ENCODE assay signal across 26 cellular contexts in genomic region chr3:96796101-96796500, GRCh38. TPM values are rescaled to one million over a fixed set of nuclear protein-coding genes. Genes with fewer than 3 reads are reported as not detected.
"Had no signal": no experiment of that assay in that cellular context is flagged by ENCODE, and none has a peak within 500 bp of the region (broad histone marks: within the 10 kb centered on the region; RNA-seq: fewer than 3 reads in every experiment).

No MANE protein-coding gene starts in this region.

- H3K9me3 ChIP-seq: stomach, suprapubic skin, testis, thoracic aorta, thyroid gland, tibial artery, tibial nerve, transverse colon, upper lobe of left lung, upper lobe of right lung, uterus, vagina had no signal

- H3K4me3 ChIP-seq: stomach, suprapubic skin, testis, thoracic aorta, thyroid gland, tibial artery, tibial nerve, transverse colon, upper lobe of left lung, upper lobe of right lung, uterus, vagina had no signal

- DNase-seq: stimulated activated CD4-positive, alpha-beta T cell treated with anti-CD3 and anti-CD28 coated beads, Interleukin-2, amount 100 ng/mL, for 48 hours; stimulated activated CD4-positive, alpha-beta T cell treated with anti-CD3 and anti-CD28 coated beads, Interleukin-4, amount 100 ng/mL, for 1 hour; stimulated activated CD4-positive, alpha-beta T cell treated with anti-CD3 and anti-CD28 coated beads, Interleukin-4, amount 100 ng/mL, for 4 hours; stimulated activated CD8-positive, alpha-beta memory T cell treated with anti-CD3 and anti-CD28 coated beads, Interleukin-4, amount 100 ng/mL, for 48 hours; stimulated activated naive B cell treated with anti-CD40 and anti-IgM and Interleukin-4, amounts not matched to agents 10 μg/mL and 1 μg/mL and 100 μg/mL, for 72 hours; stimulated activated naive CD4-positive, alpha-beta T cell; stimulated activated naive CD4-positive, alpha-beta T cell treated with Interleukin-2 at 50 U/mL for 16 hours; stimulated activated naive CD8-positive, alpha-beta T cell treated with anti-CD3 and anti-CD28 coated beads, Interleukin-15, amount 100 ng/mL, for 72 hours; stimulated activated naive CD8-positive, alpha-beta T cell treated with anti-CD3 and anti-CD28 coated beads, Interleukin-15, Interleukin-2, amounts not matched to agents 100 U/mL and 50 U/mL, for 24 hours; stomach; substantia nigra; testis; thyroid gland; tibial artery; transverse colon; trophoblast cell; upper lobe of left lung; upper lobe of right lung; uterus had no signal

- FAIRE-seq: urothelium cell line had no signal

- H3K27me3 ChIP-seq: stomach, testis, thyroid gland, tibial artery, tibial nerve, transverse colon, upper lobe of left lung, upper lobe of right lung, uterus, vagina had no signal

- H3K36me3 ChIP-seq: stomach, suprapubic skin, thoracic aorta, thyroid gland, tibial artery, tibial nerve, transverse colon, upper lobe of left lung, upper lobe of right lung, uterus, vagina had no signal

- H3K4me1 ChIP-seq: stomach, suprapubic skin, testis, thyroid gland, tibial artery, tibial nerve, transverse colon, upper lobe of left lung, upper lobe of right lung, uterus, vagina had no signal

- H3K27ac ChIP-seq: stomach, suprapubic skin, testis, thoracic aorta, thyroid gland, tibial artery, tibial nerve, transverse colon, upper lobe of left lung, upper lobe of right lung, uterus, vagina had no signal

- ATAC-seq: stimulated activated effector memory CD8-positive, alpha-beta T cell treated with anti-CD3 and anti-CD28 coated beads, Interleukin-12 subunit alpha, Interleukin-12 subunit beta, amount 100 ng/mL, for 72 hours; stimulated activated memory B cell treated with anti-CD40 and anti-IgM and Interleukin-4, amounts not matched to agents 10 μg/mL and 1 μg/mL and 100 μg/mL, for 72 hours; stimulated activated naive B cell treated with anti-CD40 and anti-IgM and Interleukin-4, amounts not matched to agents 10 μg/mL and 1 μg/mL and 100 μg/mL, for 72 hours; stimulated activated naive CD8-positive, alpha-beta T cell treated with anti-CD3 and anti-CD28 coated beads, Interleukin-15, amount 100 ng/mL, for 72 hours; stimulated activated naive CD8-positive, alpha-beta T cell treated with anti-CD3 and anti-CD28 coated beads, Interleukin-15, Interleukin-2, amounts not matched to agents 100 U/mL and 50 U/mL, for 24 hours; upper lobe of right lung had no signal

RNA-seq across cellular contexts. Expression of gene EPHA6, which starts 18.3 kb away (rescaled TPM):
- total RNA-seq: suprapubic skin, upper lobe of right lung had no signal
